8 cellular contexts compared by ENCODE assay signal in the genomic region with DNA sequence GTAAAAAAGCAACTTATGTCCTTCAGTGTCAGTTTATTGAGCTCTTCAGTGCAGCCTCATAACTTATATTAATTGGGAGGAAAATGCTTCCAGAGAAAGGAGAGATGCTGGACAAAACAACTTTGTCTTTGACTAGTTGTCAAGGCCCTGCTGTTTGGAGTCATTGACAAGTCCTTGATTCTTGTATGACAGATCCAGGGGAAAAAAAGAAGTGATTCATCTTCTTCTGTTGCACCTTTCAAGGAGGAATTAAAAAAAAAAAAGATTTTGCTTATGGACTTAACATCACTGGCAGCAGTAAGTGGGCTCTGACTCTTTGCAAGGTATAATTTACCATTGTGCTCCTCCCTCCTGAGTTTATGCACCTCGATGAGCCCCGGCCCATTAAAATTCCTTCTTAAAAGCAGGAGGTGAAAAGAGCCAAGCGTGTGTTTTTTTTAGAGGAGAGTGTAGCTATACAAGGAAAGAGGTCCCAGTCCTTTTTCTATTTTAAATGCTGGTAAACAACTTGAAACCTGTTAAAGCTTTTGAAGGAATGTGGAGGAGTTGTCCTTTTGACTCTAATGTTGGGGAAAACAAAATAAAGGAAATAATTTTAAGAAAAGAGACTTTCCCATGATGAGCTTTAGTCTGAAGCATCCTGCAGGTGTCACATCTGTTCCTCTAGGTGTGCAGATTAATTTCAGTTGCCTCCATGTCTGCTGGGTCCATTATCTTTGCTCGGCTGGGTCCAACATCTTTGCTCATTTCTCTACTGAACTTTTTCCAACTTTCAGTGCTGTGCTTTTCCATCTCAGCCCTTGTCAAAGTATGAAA.
A peak's percentile ranks its signal among the peaks of the same experiment; 100 is the strongest.
DNase-seq lines count a peak whose midpoint lies in the region; ATAC-seq and TF ChIP-seq lines count a peak whose summit lies in the region.

No MANE protein-coding gene starts in this region.

- H3K27ac ChIP-seq in VCaP (no peak overlapping the region; the same call in 1 of the 2 replicates), right lobe of liver (peak overlapping the region in 2 of 3 donors; percentile 72 to 77), upper lobe of left lung (peak overlapping the region; percentile 48 to 75 (median 64))

- H3K36me3 ChIP-seq in right lobe of liver (no peaks in the 10 kb centered on the region), upper lobe of left lung (no peaks in the 10 kb centered on the region)

- H3K27ac Mint-ChIP-seq in activated naive CD4-positive, alpha-beta T cell treated with anti-CD3 and anti-CD28 coated beads, Interleukin-2, amount 10 ng/mL, durations not matched to agents 7 days and 5 days = no peak overlapping the region

- ATAC-seq in right lobe of liver = no peak
- no peak for ATAC-seq in upper lobe of left lung (ENCODE audit: low FRiP score in 2 of 2)
- no peak for ATAC-seq in HG02970 (IDR thresholded peaks at IDR 0.05; ENCODE audit: low FRiP score, unreplicated experiment)

- H3K27me3 Mint-ChIP-seq in activated naive CD4-positive, alpha-beta T cell treated with anti-CD3 and anti-CD28 coated beads, Interleukin-2, amount 10 ng/mL, durations not matched to agents 7 days and 5 days = no peaks in the 10 kb centered on the region

- peak; percentile 26 for DNase-seq in activated naive CD4-positive, alpha-beta T cell treated with anti-CD3 and anti-CD28 coated beads, Interleukin-2, amount 10 ng/mL, durations not matched to agents 7 days and 5 days
- no peak for DNase-seq in activated naive CD4-positive, alpha-beta T cell (lab: John Stamatoyannopoulos, UW)
- DNase-seq in right lobe of liver (no peak), upper lobe of left lung (no peak), DMS53 (lab: John Stamatoyannopoulos, UW) (no peak), NCI-H774 (lab: John Stamatoyannopoulos, UW) (no peak)

- WGBS in right lobe of liver (ENCODE audit: insufficient coverage, low coverage, low lambda C conversion rate, missing lambda C conversion rate) = 73% methylated on average over 4 of the region's 4 CpGs
- 53 to 54% methylated on average over 4 of the region's 4 CpGs for WGBS in upper lobe of left lung, 2 donors

- H3K4me1 Mint-ChIP-seq in activated naive CD4-positive, alpha-beta T cell treated with anti-CD3 and anti-CD28 coated beads, Interleukin-2, amount 10 ng/mL, durations not matched to agents 7 days and 5 days = peaks cover 31% of the 10 kb centered on the region

- H3K9me3 Mint-ChIP-seq in activated naive CD4-positive, alpha-beta T cell treated with anti-CD3 and anti-CD28 coated beads, Interleukin-2, amount 10 ng/mL, durations not matched to agents 7 days and 5 days = no peaks in the 10 kb centered on the region

- TF ChIP-seq POLR2A in right lobe of liver (IDR thresholded peaks at IDR 0.05) (no peak), upper lobe of left lung (IDR thresholded peaks at IDR 0.05) (no peak)

- H3K9me3 ChIP-seq in right lobe of liver = no peaks in the 10 kb centered on the region
- H3K9me3 ChIP-seq in upper lobe of left lung = no peaks in the 10 kb centered on the region

- 0 out of 2 replicates have a peak, but pooled peaks have one; percentile 11 for TF ChIP-seq CTCF in VCaP (conservative IDR thresholded peaks at IDR 0.05)
- peak in 1 of 4 donors; percentile 13 for TF ChIP-seq CTCF in right lobe of liver (IDR thresholded peaks at IDR 0.05)
- peak in 1 of 6 experiments; percentile 4 for TF ChIP-seq CTCF in upper lobe of left lung (IDR thresholded peaks at IDR 0.05)

- H3K4me1 ChIP-seq in right lobe of liver (peaks cover 0 to 44% (median 15%) of the 10 kb centered on the region in 4 donors), upper lobe of left lung (peaks cover 49 to 73% (median 56%) of the 10 kb centered on the region in 4 donors)

- no peaks in the 10 kb centered on the region for H3K36me3 Mint-ChIP-seq in activated naive CD4-positive, alpha-beta T cell treated with anti-CD3 and anti-CD28 coated beads, Interleukin-2, amount 10 ng/mL, durations not matched to agents 7 days and 5 days

- H3K4me3 Mint-ChIP-seq in activated naive CD4-positive, alpha-beta T cell treated with anti-CD3 and anti-CD28 coated beads, Interleukin-2, amount 10 ng/mL, durations not matched to agents 7 days and 5 days = no peak overlapping the region

- CTCF ChIA-PET in activated naive CD4-positive, alpha-beta T cell treated with anti-CD3 and anti-CD28 coated beads, Interleukin-2, amount 10 ng/mL, durations not matched to agents 7 days and 5 days (lab: Charles Lee) = interaction anchor here (0.5 to 9.3 kb wide), 14 partner anchors 9 to 612 kb away, joined by 3 to 149 read pairs (median 4); no protein-coding TSS in a partner anchor

- intact Hi-C loops in right lobe of liver (cut with DNase I) = loop anchor here in 1 of 2 donors (10.0 kb wide), 1 partner anchor 564 kb away; no protein-coding TSS in a partner anchor

- H3K27me3 ChIP-seq in right lobe of liver (no peaks in the 10 kb centered on the region), upper lobe of left lung (no peaks in the 10 kb centered on the region)

- no peak overlapping the region for H3K4me3 ChIP-seq in right lobe of liver
- no peak overlapping the region for H3K4me3 ChIP-seq in upper lobe of left lung

- no peak for TF ChIP-seq EP300 in upper lobe of left lung (IDR thresholded peaks at IDR 0.05)
